Comparison of ENCODE assay signal across 13 cellular contexts in genomic region chr10:1396236-1396635, GRCh38.
DNase-seq lines count a peak whose midpoint lies in the region; ATAC-seq and TF ChIP-seq lines count a peak whose summit lies in the region.
"Had no signal": no experiment of that assay in that cellular context is flagged by ENCODE, and none has a peak within 500 bp of the region (broad histone marks: within the 10 kb centered on the region; RNA-seq: fewer than 3 reads in every experiment).

No MANE protein-coding gene starts in this region.

- H3K27ac Mint-ChIP-seq in activated T-cell treated with anti-CD3 and anti-CD28 coated beads, Interleukin-2, amount 50 U/mL, for 24 hours, result no peak overlapping the region
- H3K27ac Mint-ChIP-seq: CD4-positive, alpha-beta memory T cell; GM23338 had no signal

- intact Hi-C loops in testis (cut with DNase I; ENCODE audit: low total_unique reads) (no loop called here), sciatic nerve (cut with DNase I) (no loop called here)

- TF ChIP-seq CTCF in coronary artery (IDR thresholded peaks at IDR 0.05) (no peak), testis (IDR thresholded peaks at IDR 0.05) (no peak)

- TF ChIP-seq POLR2A in testis (IDR thresholded peaks at IDR 0.05), result no peak

- no peaks in the 10 kb centered on the region for H3K4me1 Mint-ChIP-seq in activated T-cell treated with anti-CD3 and anti-CD28 coated beads, Interleukin-2, amount 50 U/mL, for 24 hours (ENCODE audit: low read depth)
- H3K4me1 Mint-ChIP-seq: CD4-positive, alpha-beta memory T cell had no signal

- no peaks in the 10 kb centered on the region for H3K36me3 ChIP-seq in testis (ENCODE audit: low read depth, missing control alignments)
- H3K36me3 ChIP-seq: BE2C had no signal

- no peaks in the 10 kb centered on the region for H3K36me3 Mint-ChIP-seq in activated T-cell treated with anti-CD3 and anti-CD28 coated beads, Interleukin-2, amount 50 U/mL, for 24 hours (ENCODE audit: low read depth)
- H3K36me3 Mint-ChIP-seq: CD4-positive, alpha-beta memory T cell had no signal

- H3K4me1 ChIP-seq in testis, result no peaks in the 10 kb centered on the region
- H3K4me1 ChIP-seq: BE2C had no signal

- H3K4me3 Mint-ChIP-seq in activated T-cell treated with anti-CD3 and anti-CD28 coated beads, Interleukin-2, amount 50 U/mL, for 24 hours, result no peak overlapping the region
- H3K4me3 Mint-ChIP-seq: CD4-positive, alpha-beta memory T cell; GM23338 had no signal

- WGBS in testis, 2 donors, result 51 to 87% methylated on average over 23 of the region's 23 CpGs

- H3K4me3 ChIP-seq in coronary artery, result no peak overlapping the region
- H3K4me3 ChIP-seq in testis, result no peak overlapping the region
- H3K4me3 ChIP-seq: GM12878, GM23338 had no signal

- peak; percentile 8 for DNase-seq in activated T-cell treated with anti-CD3 and anti-CD28 coated beads, Interleukin-2, amount 50 U/mL, for 24 hours
- no peak for DNase-seq in activated T-cell treated with anti-CD3 and anti-CD28 coated beads, Interleukin-2, amount 50 U/mL, for 48 hours
- DNase-seq in coronary artery (ENCODE audit: low spot score) (peak; percentile 33), mesenteric fat pad (ENCODE audit: low spot score) (peak; percentile 73), testis (peak; percentile 1), islet precursor cell (no peak), sciatic nerve (ENCODE audit: low spot score) (no peak)
- DNase-seq: BE2C; CD4-positive, alpha-beta memory T cell; DMS79 had no signal

- ATAC-seq in sciatic nerve, result no peak
- ATAC-seq: GM12878, GM23338 had no signal

- H3K27ac ChIP-seq in coronary artery (no peak overlapping the region), testis (no peak overlapping the region)
- H3K27ac ChIP-seq: C4-2B had no signal

- H3K27me3 Mint-ChIP-seq in activated T-cell treated with anti-CD3 and anti-CD28 coated beads, Interleukin-2, amount 50 U/mL, for 24 hours, result no peaks in the 10 kb centered on the region

- no peaks in the 10 kb centered on the region for H3K9me3 Mint-ChIP-seq in activated T-cell treated with anti-CD3 and anti-CD28 coated beads, Interleukin-2, amount 50 U/mL, for 24 hours
- H3K9me3 Mint-ChIP-seq: CD4-positive, alpha-beta memory T cell; GM23338 had no signal

- H3K27me3 ChIP-seq in testis, result no peaks in the 10 kb centered on the region

- H3K9me3 ChIP-seq in testis, result no peaks in the 10 kb centered on the region
- H3K9me3 ChIP-seq: BE2C had no signal

Comparison
In these comparisons a context has a peak if more than half of its experiments do, and no peak if none do; other contexts are left out.
1. DNase-seq: peak in activated T-cell treated with anti-CD3 and anti-CD28 coated beads, Interleukin-2, amount 50 U/mL, for 24 hours (single experiment), coronary artery (single experiment), mesenteric fat pad (single experiment) and testis (single experiment); none in activated T-cell treated with anti-CD3 and anti-CD28 coated beads, Interleukin-2, amount 50 U/mL, for 48 hours (0 of 2), islet precursor cell (single experiment) and sciatic nerve (single experiment).